8 cellular contexts compared by ENCODE assay signal in the genomic region with DNA sequence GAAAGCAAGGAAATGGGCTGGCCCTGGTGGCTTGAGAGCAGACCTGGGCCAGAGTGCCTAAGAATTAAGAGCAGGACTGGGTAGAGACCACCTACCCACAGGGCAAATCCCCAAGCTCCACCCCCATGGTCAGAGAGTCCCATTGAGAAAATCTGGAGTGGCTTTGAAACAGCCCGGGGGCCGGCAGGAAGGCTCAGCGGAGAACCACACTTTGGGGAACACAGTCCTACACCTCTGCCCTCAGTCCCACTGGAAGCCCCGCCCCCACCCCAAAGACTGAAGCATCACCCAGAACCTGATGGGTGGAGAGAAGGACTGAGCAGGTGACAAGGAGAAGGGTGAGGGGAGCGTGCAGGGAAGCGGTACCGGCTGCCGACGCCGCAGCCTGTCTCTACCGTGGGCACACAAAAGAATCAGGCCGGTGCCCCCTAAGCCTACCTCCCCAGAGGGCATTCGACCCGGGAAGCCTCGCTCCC. TPM values are rescaled to one million over a fixed set of nuclear protein-coding genes. Genes with fewer than 3 reads are reported as not detected.
DNase-seq lines count a peak whose midpoint lies in the region; ATAC-seq, FAIRE-seq and TF ChIP-seq lines count a peak whose summit lies in the region.

No MANE protein-coding gene starts in this region.

- no peak overlapping the region for H3K9ac ChIP-seq in endothelial cell of umbilical vein (replicated peaks; ENCODE audit: extremely low read depth, insufficient read depth, low read length)

- no peak for TF ChIP-seq POLR2A in endothelial cell of umbilical vein (IDR thresholded peaks at IDR 0.05; ENCODE audit: low read depth, low read length)

- POLR2A ChIA-PET in endothelial cell of umbilical vein (lab: Charles Lee), result no interaction called here

- WGBS in psoas muscle, 3 donors, result 14 to 44% (median 14%) methylated on average over 7 to 15 of the region's 15 CpGs

- CTCF ChIA-PET in endothelial cell of umbilical vein (lab: Charles Lee), result interaction anchor here (0.7 to 3.0 kb wide), 28 partner anchors 7 to 282 kb away, joined by 3 to 58 read pairs (median 4); a partner anchor contains a TSS

- H4K20me1 ChIP-seq in DOHH2 (ENCODE audit: control insufficient read depth, insufficient read depth, low read depth, low read length), result peaks cover 10% of the 10 kb centered on the region; the same call in 1 of the 2 replicates
- no peaks in the 10 kb centered on the region for H4K20me1 ChIP-seq in endothelial cell of umbilical vein (replicated peaks; ENCODE audit: control insufficient read depth, extremely low read depth, insufficient read depth, low read length)

- no TSS peak for BruUV-seq in endothelial cell of umbilical vein (replicated peaks; lab: Mats Ljungman, UMichigan)

- H3K79me2 ChIP-seq in DOHH2 (ENCODE audit: control insufficient read depth, low read length) (no peaks in the 10 kb centered on the region), endothelial cell of umbilical vein (ENCODE audit: control insufficient read depth, insufficient read depth, low read length) (no peaks in the 10 kb centered on the region)

- H3K4me3 ChIP-seq in DOHH2 (ENCODE audit: low read length) (peak overlapping the region; percentile 59), endothelial cell of umbilical vein (replicated peaks in 1 of 3; ENCODE audit: insufficient read depth in 1 of 3, low read depth in 1 of 3, low read length in 3 of 3) (peak overlapping the region in 2 of 3 experiments; percentile 20 to 25), psoas muscle (peak overlapping the region; percentile 88)

- peak overlapping the region; percentile 82 for H3K4me2 ChIP-seq in DOHH2 (ENCODE audit: low read length)
- no peak overlapping the region for H3K4me2 ChIP-seq in endothelial cell of umbilical vein (ENCODE audit: insufficient read depth, low read length)

- dilution Hi-C loops in endothelial cell of umbilical vein (cut with MboI; ENCODE audit: extremely low pct_ligation_motif_present, low sequenced_read_pairs), result no loop called here

- H2AFZ ChIP-seq in endothelial cell of umbilical vein (ENCODE audit: low read depth, low read length), result peak overlapping the region; percentile 39

- no peaks in the 10 kb centered on the region for H3K9me2 ChIP-seq in DOHH2 (replicated peaks; ENCODE audit: control insufficient read depth, low read length)

- H3K4me1 ChIP-seq in DOHH2 (ENCODE audit: control insufficient read depth, low read length) (peaks cover 40% of the 10 kb centered on the region), endothelial cell of umbilical vein (ENCODE audit: control insufficient read depth, extremely low read depth, insufficient read depth, low read length) (peaks cover 15% of the 10 kb centered on the region), psoas muscle (peaks cover 43% of the 10 kb centered on the region)

- intact Hi-C loops in endothelial cell of umbilical vein (cut with micrococcal nuclease), result loop anchor here (1.0 to 2.0 kb wide), 5 partner anchors 12 to 121 kb away; a partner anchor contains a TSS
- intact Hi-C loops in psoas muscle (cut with DNase I), result loop anchor here (1.0 to 5.0 kb wide), 4 partner anchors 53 to 123 kb away; no protein-coding TSS in a partner anchor
- intact Hi-C loops in head of caudate nucleus (cut with DNase I), result loop anchor here (10.0 kb wide), 1 partner anchor 60 kb away; no protein-coding TSS in a partner anchor

- no peak for FAIRE-seq in endothelial cell of umbilical vein (lab: Jason Lieb, UNC)

- H3K27me3 ChIP-seq in DOHH2 (ENCODE audit: control insufficient read depth, low read length), result peaks cover 58% of the 10 kb centered on the region
- H3K27me3 ChIP-seq in endothelial cell of umbilical vein (ENCODE audit: control insufficient read depth in 2 of 2, insufficient read depth in 2 of 2, low read length in 2 of 2), result peaks cover 0 to 6% of the 10 kb centered on the region in 2 experiments
- no peaks in the 10 kb centered on the region for H3K27me3 ChIP-seq in psoas muscle (ENCODE audit: insufficient read depth in 3 of 3, low read length in 2 of 3)

- no peaks in the 10 kb centered on the region for H3F3A ChIP-seq in DOHH2 (ENCODE audit: control insufficient read depth, insufficient read depth)

- DNase-seq in NCI-H69 (lab: John Stamatoyannopoulos, UW), result peak; percentile 57
- DNase-seq in endothelial cell of umbilical vein (ENCODE audit: low read depth, low spot score), result no peak
- peak in 1 of 2 donors; percentile 45 for DNase-seq in psoas muscle
- no peak for DNase-seq in OCI-M1 (lab: John Stamatoyannopoulos, UW)
- no peak for DNase-seq in NCI-H510A (lab: John Stamatoyannopoulos, UW)
- DNase-seq in head of caudate nucleus, result no peak

- H3K36me3 ChIP-seq in DOHH2 (ENCODE audit: control insufficient read depth, low read length) (no peaks in the 10 kb centered on the region), endothelial cell of umbilical vein (ENCODE audit: control insufficient read depth in 2 of 2, extremely low read depth in 1 of 2, insufficient read depth in 2 of 2, low read length in 2 of 2) (peaks cover 0 to 3% of the 10 kb centered on the region in 2 experiments), psoas muscle (ENCODE audit: insufficient read depth in 1 of 2, low read depth in 1 of 2) (peaks cover 0 to 41% of the 10 kb centered on the region in 2 donors)

- H3K9me1 ChIP-seq in endothelial cell of umbilical vein (replicated peaks; ENCODE audit: control insufficient read depth, extremely low read depth, insufficient read depth, low read length), result no peaks in the 10 kb centered on the region

- H3K27ac ChIP-seq in DOHH2 (ENCODE audit: low read depth, low read length) (no peak overlapping the region), endothelial cell of umbilical vein (ENCODE audit: insufficient read depth, low read depth, low read length) (no peak overlapping the region), psoas muscle (peak overlapping the region; percentile 100)

- ATAC-seq in psoas muscle (no peak), GM18502 (IDR thresholded peaks at IDR 0.05; ENCODE audit: poor library complexity, unreplicated experiment) (no peak)

- no peaks in the 10 kb centered on the region for H3K9me3 ChIP-seq in DOHH2 (ENCODE audit: control insufficient read depth, insufficient read depth, low read length)
- H3K9me3 ChIP-seq in endothelial cell of umbilical vein (replicated peaks; ENCODE audit: control insufficient read depth, insufficient read depth, low read length), result no peaks in the 10 kb centered on the region
- H3K9me3 ChIP-seq in psoas muscle, result no peaks in the 10 kb centered on the region

- no peak for TF ChIP-seq CTCF in DOHH2 (IDR thresholded peaks at IDR 0.05; ENCODE audit: low read depth, low read length, poor library complexity, severe bottlenecking)
- no peak for TF ChIP-seq CTCF in endothelial cell of umbilical vein (IDR thresholded peaks at IDR 0.05; ENCODE audit: extremely low read depth in 1 of 2, insufficient read depth in 1 of 2, low read depth in 1 of 2, low read length in 2 of 2)
- no peak for TF ChIP-seq CTCF in psoas muscle (IDR thresholded peaks at IDR 0.05)

RNA-seq across cellular contexts. Expression of a gene that starts 3.6 kb away (rescaled TPM):
- total RNA-seq in endothelial cell of umbilical vein (5.9 and 6.1 TPM in 2 replicates), psoas muscle (100 to 1,000 TPM in 3 of 4 donors, 10 to 100 TPM in 1; 92.5 to 138 (median 108) TPM)
- polyA plus RNA-seq in endothelial cell of umbilical vein (8.5 and 10.5 TPM in 2 replicates), psoas muscle (10 to 100 TPM; 38.3 to 75.8 (median 58.5) TPM)
- 5.6 and 6.0 TPM in 2 replicates for polyA plus RNA-seq in endothelial cell of umbilical vein (2011; cell fraction: cytosol; rRNA removed)
- polyA plus RNA-seq in endothelial cell of umbilical vein (2011; cell fraction: nucleus; rRNA removed), result 58.4 and 65.9 TPM in 2 replicates
- polyA plus RNA-seq in endothelial cell of umbilical vein (2012), result 10.2 and 13.5 TPM in 2 replicates
- 4.0 and 7.0 TPM in 2 replicates for polyA minus RNA-seq in endothelial cell of umbilical vein
- polyA minus RNA-seq in endothelial cell of umbilical vein (2011; cell fraction: cytosol; rRNA and poly(A)+ RNA removed), result 2.7 TPM
- 6.4 and 10.1 TPM in 2 replicates for polyA minus RNA-seq in endothelial cell of umbilical vein (2011; cell fraction: nucleus; rRNA and poly(A)+ RNA removed)

RNA-seq across cellular contexts. Expression of a gene that starts 12.6 kb away (rescaled TPM):
- total RNA-seq in endothelial cell of umbilical vein (73.0 and 75.0 TPM in 2 replicates), psoas muscle (10 to 100 TPM in 3 of 4 donors, 1 to 10 TPM in 1; 8.8 to 19.8 (median 11.4) TPM)
- polyA plus RNA-seq in endothelial cell of umbilical vein (72.8 and 95.3 TPM in 2 replicates), psoas muscle (10 to 100 TPM in 1 of 3 donors, 1 to 10 TPM in 2; 5.3 to 19.2 (median 8.0) TPM)
- polyA plus RNA-seq in endothelial cell of umbilical vein (2011; cell fraction: cytosol; rRNA removed), result 39.1 and 62.9 TPM in 2 replicates
- polyA plus RNA-seq in endothelial cell of umbilical vein (2011; cell fraction: nucleus; rRNA removed), result 93.3 and 100 TPM in 2 replicates
- polyA plus RNA-seq in endothelial cell of umbilical vein (2012), result 47.8 and 57.1 TPM in 2 replicates
- 55.3 and 65.4 TPM in 2 replicates for polyA minus RNA-seq in endothelial cell of umbilical vein
- polyA minus RNA-seq in endothelial cell of umbilical vein (2011; cell fraction: cytosol; rRNA and poly(A)+ RNA removed), result 13.4 TPM
- polyA minus RNA-seq in endothelial cell of umbilical vein (2011; cell fraction: nucleus; rRNA and poly(A)+ RNA removed), result 46.5 and 56.4 TPM in 2 replicates

RNA-seq across cellular contexts. Expression of a gene that starts 17.9 kb away (rescaled TPM):
- total RNA-seq in endothelial cell of umbilical vein, result 56.7 and 61.6 TPM in 2 replicates
- polyA plus RNA-seq in endothelial cell of umbilical vein, result 43.0 and 45.3 TPM in 2 replicates
- polyA plus RNA-seq in endothelial cell of umbilical vein (2011; cell fraction: cytosol; rRNA removed), result 60.2 and 71.2 TPM in 2 replicates
- polyA plus RNA-seq in endothelial cell of umbilical vein (2011; cell fraction: nucleus; rRNA removed), result 44.3 and 57.2 TPM in 2 replicates
- polyA plus RNA-seq in endothelial cell of umbilical vein (2012), result 37.6 and 54.8 TPM in 2 replicates
- polyA minus RNA-seq in endothelial cell of umbilical vein, result 48.4 and 55.1 TPM in 2 replicates
- 27.2 TPM for polyA minus RNA-seq in endothelial cell of umbilical vein (2011; cell fraction: cytosol; rRNA and poly(A)+ RNA removed)
- polyA minus RNA-seq in endothelial cell of umbilical vein (2011; cell fraction: nucleus; rRNA and poly(A)+ RNA removed), result 12.5 and 19.8 TPM in 2 replicates
- total RNA-seq in psoas muscle, result 10 to 100 TPM; 35.7 to 66.7 (median 57.5) TPM
- polyA plus RNA-seq in psoas muscle, result 10 to 100 TPM; 49.8 to 94.0 (median 66.3) TPM

RNA-seq across cellular contexts. Expression of a gene that starts 34.6 kb away (rescaled TPM):
- total RNA-seq in endothelial cell of umbilical vein, result not detected in 2 replicates
- not detected in 2 replicates for polyA plus RNA-seq in endothelial cell of umbilical vein
- polyA plus RNA-seq in endothelial cell of umbilical vein (2011; cell fraction: cytosol; rRNA removed), result not detected in 2 replicates
- polyA plus RNA-seq in endothelial cell of umbilical vein (2011; cell fraction: nucleus; rRNA removed), result not detected in 2 replicates
- not detected in 2 replicates for polyA plus RNA-seq in endothelial cell of umbilical vein (2012)
- polyA minus RNA-seq in endothelial cell of umbilical vein, result 0.81 TPM in 1 of 2 replicates, not detected in the other
- polyA minus RNA-seq in endothelial cell of umbilical vein (2011; cell fraction: cytosol; rRNA and poly(A)+ RNA removed), result not detected
- polyA minus RNA-seq in endothelial cell of umbilical vein (2011; cell fraction: nucleus; rRNA and poly(A)+ RNA removed), result not detected in 2 replicates
- under 1 TPM in 1 of 4 donors, not detected in 3; 0.83 TPM for total RNA-seq in psoas muscle
- not detected for polyA plus RNA-seq in psoas muscle

RNA-seq across cellular contexts. Expression of a gene that starts 57.9 kb away (rescaled TPM):
- not detected in 2 replicates for total RNA-seq in endothelial cell of umbilical vein
- polyA plus RNA-seq in endothelial cell of umbilical vein, result not detected in 2 replicates
- polyA plus RNA-seq in endothelial cell of umbilical vein (2011; cell fraction: cytosol; rRNA removed), result not detected in 2 replicates
- not detected in 2 replicates for polyA plus RNA-seq in endothelial cell of umbilical vein (2011; cell fraction: nucleus; rRNA removed)
- polyA plus RNA-seq in endothelial cell of umbilical vein (2012), result not detected in 2 replicates
- not detected in 2 replicates for polyA minus RNA-seq in endothelial cell of umbilical vein
- not detected for polyA minus RNA-seq in endothelial cell of umbilical vein (2011; cell fraction: cytosol; rRNA and poly(A)+ RNA removed)
- polyA minus RNA-seq in endothelial cell of umbilical vein (2011; cell fraction: nucleus; rRNA and poly(A)+ RNA removed), result not detected in 2 replicates
- total RNA-seq in psoas muscle, result 10 to 100 TPM in 3 of 4 donors, 1 to 10 TPM in 1; 9.7 to 29.6 (median 23.0) TPM
- 10 to 100 TPM in 2 of 3 donors, 1 to 10 TPM in 1; 3.8 to 25.2 (median 22.5) TPM for polyA plus RNA-seq in psoas muscle

Comparison
In these comparisons a context has a peak if more than half of its experiments do, and no peak if none do; other contexts are left out.
1. H3K4me3 ChIP-seq: peak in every context shown above with its lines; median percentile 88 in psoas muscle; 59 in DOHH2; 22 in endothelial cell of umbilical vein.
2. RNA of a gene that starts 3.6 kb away (total RNA-seq): 92.5 to 138 TPM in psoas muscle; 5.9 to 6.1 TPM in endothelial cell of umbilical vein; every median in the first group is over 10 times any median in the second.